ENCODE assay signal across 21 cellular contexts in the genomic region with DNA sequence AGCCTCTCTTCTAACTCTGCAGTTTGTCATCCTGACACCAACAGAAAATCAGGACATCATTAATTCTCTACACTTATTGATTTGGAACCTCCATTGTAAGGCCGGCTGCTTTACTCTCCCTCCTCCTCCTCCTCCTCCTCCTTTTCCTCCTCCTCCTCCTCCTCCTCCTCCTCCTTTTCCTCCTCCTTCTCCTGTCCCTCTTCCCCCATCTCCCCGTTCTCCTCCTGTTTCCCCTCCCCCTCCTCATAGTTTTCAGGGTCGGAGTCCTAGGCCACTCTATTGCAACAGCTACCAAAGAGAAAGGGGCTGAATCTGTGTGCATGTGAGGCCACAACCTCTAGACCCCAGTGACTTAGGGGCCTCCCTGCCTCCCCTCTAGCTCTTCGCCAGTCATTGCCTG.
DNase-seq lines count a peak whose midpoint lies in the region; ATAC-seq and TF ChIP-seq lines count a peak whose summit lies in the region.
"Had no signal": no experiment of that assay in that cellular context is flagged by ENCODE, and none has a peak within 500 bp of the region (broad histone marks: within the 10 kb centered on the region; RNA-seq: fewer than 3 reads in every experiment).

No MANE protein-coding gene starts in this region.

- no peaks in the 10 kb centered on the region for H3K79me2 ChIP-seq in neural progenitor cell (ENCODE audit: low read depth)

- no peak for TF ChIP-seq POLR2A in uterus (IDR thresholded peaks at IDR 0.05)

- in situ Hi-C loops in brain microvascular endothelial cell (cut with HindIII; ENCODE audit: low pct_ligation_motif_present, low sequenced_read_pairs) = no loop called here

- no peak overlapping the region for H3K4me2 ChIP-seq in neural progenitor cell
- H3K4me2 ChIP-seq: BLaER1, KMS-11 had no signal

- TF ChIP-seq CTCF in HFFc6 (IDR thresholded peaks at IDR 0.05) (no peak), brain microvascular endothelial cell (IDR thresholded peaks at IDR 0.05; ENCODE audit: low read depth, low read length, missing control alignments) (no peak), neural progenitor cell (IDR thresholded peaks at IDR 0.05) (no peak), uterus (IDR thresholded peaks at IDR 0.05) (no peak)

- peak overlapping the region; percentile 87 for H3K27ac Mint-ChIP-seq in HFFc6
- no peak overlapping the region for H3K27ac Mint-ChIP-seq in neural progenitor cell
- H3K27ac Mint-ChIP-seq: activated naive CD8-positive, alpha-beta T cell; activated T-helper 1 cell treated with anti-CD3 and anti-CD28 coated beads, Interleukin-12 subunit alpha, Interleukin-12 subunit beta, Interleukin-2, Interleukin-4 antibody, amounts not matched to agents 30 ng/mL and 10 ng/mL and 1 ng/mL, durations not matched to agents 14 hours and 24 hours and 36 hours; progenitor cell of endocrine pancreas had no signal

- H3K27ac ChIP-seq in brain microvascular endothelial cell = no peak overlapping the region
- peak overlapping the region in 1 of 2 donors; percentile 2 for H3K27ac ChIP-seq in mucosa of rectum (ENCODE audit: low read depth in 2 of 2, low read length in 2 of 2)
- no peak overlapping the region for H3K27ac ChIP-seq in urinary bladder (ENCODE audit: low read depth)
- H3K27ac ChIP-seq in neural progenitor cell = no peak overlapping the region
- H3K27ac ChIP-seq in uterus = no peak overlapping the region
- H3K27ac ChIP-seq: BLaER1, KMS-11 had no signal

- H3K9me3 Mint-ChIP-seq in HFFc6 = no peaks in the 10 kb centered on the region
- no peaks in the 10 kb centered on the region for H3K9me3 Mint-ChIP-seq in neural progenitor cell
- H3K9me3 Mint-ChIP-seq: activated T-helper 1 cell treated with anti-CD3 and anti-CD28 coated beads, Interleukin-12 subunit alpha, Interleukin-12 subunit beta, Interleukin-2, Interleukin-4 antibody, amounts not matched to agents 30 ng/mL and 10 ng/mL and 1 ng/mL, durations not matched to agents 14 hours and 24 hours and 36 hours; brain; nephron had no signal

- H3K4me3 ChIP-seq in brain microvascular endothelial cell (ENCODE audit: low read depth, low read length) = peak overlapping the region; percentile 43
- peak overlapping the region; percentile 42 to 54 for H3K4me3 ChIP-seq in mucosa of rectum (ENCODE audit: low read length in 2 of 2)
- peak overlapping the region; percentile 25 for H3K4me3 ChIP-seq in urinary bladder (ENCODE audit: low read depth, low read length)
- H3K4me3 ChIP-seq in neural progenitor cell = no peak overlapping the region
- H3K4me3 ChIP-seq in uterus = no peak overlapping the region
- H3K4me3 ChIP-seq: BLaER1 had no signal

- WGBS in urinary bladder = 72% methylated on average over 4 of the region's 4 CpGs

- H3K4me3 Mint-ChIP-seq in HFFc6 = peak overlapping the region; percentile 87
- no peak overlapping the region for H3K4me3 Mint-ChIP-seq in neural progenitor cell
- H3K4me3 Mint-ChIP-seq: activated naive CD8-positive, alpha-beta T cell; activated T-helper 1 cell treated with anti-CD3 and anti-CD28 coated beads, Interleukin-12 subunit alpha, Interleukin-12 subunit beta, Interleukin-2, Interleukin-4 antibody, amounts not matched to agents 30 ng/mL and 10 ng/mL and 1 ng/mL, durations not matched to agents 14 hours and 24 hours and 36 hours; brain; nephron had no signal

- H2AFZ ChIP-seq in neural progenitor cell (replicated peaks) = no peak overlapping the region

- intact Hi-C loops in uterus (cut with DNase I; ENCODE audit: low total_unique reads) = no loop called here

- no peaks in the 10 kb centered on the region for H4K20me1 ChIP-seq in neural progenitor cell (ENCODE audit: low read depth)
- H4K20me1 ChIP-seq: BLaER1 had no signal

- H3K27me3 Mint-ChIP-seq in HFFc6 (ENCODE audit: insufficient read depth) (peaks cover 2% of the 10 kb centered on the region; the same call in 1 of the 2 replicates), neural progenitor cell (ENCODE audit: insufficient read depth, low read depth) (peaks cover 3% of the 10 kb centered on the region)
- H3K27me3 Mint-ChIP-seq: brain had no signal

- ATAC-seq in GM18517 (IDR thresholded peaks at IDR 0.05; ENCODE audit: unreplicated experiment) = no peak

- H3K4me1 Mint-ChIP-seq in HFFc6 (ENCODE audit: low read depth) (peaks cover 46% of the 10 kb centered on the region), neural progenitor cell (peaks cover 18% of the 10 kb centered on the region)
- H3K4me1 Mint-ChIP-seq: nephron had no signal

- H3K36me3 Mint-ChIP-seq in HFFc6 (ENCODE audit: low read depth) = peaks cover 8% of the 10 kb centered on the region; the same call in 1 of the 2 replicates
- H3K36me3 Mint-ChIP-seq in neural progenitor cell = no peaks in the 10 kb centered on the region
- H3K36me3 Mint-ChIP-seq: activated naive CD8-positive, alpha-beta T cell; brain had no signal

- H3K36me3 ChIP-seq in brain microvascular endothelial cell (replicated peaks) (no peaks in the 10 kb centered on the region), mucosa of rectum (ENCODE audit: control insufficient read depth in 2 of 2, insufficient read depth in 2 of 2, low read length in 2 of 2) (no peaks in the 10 kb centered on the region), urinary bladder (ENCODE audit: insufficient read depth) (no peaks in the 10 kb centered on the region), neural progenitor cell (no peaks in the 10 kb centered on the region), uterus (no peaks in the 10 kb centered on the region)
- H3K36me3 ChIP-seq: BLaER1, gastroesophageal sphincter had no signal

- H3K27me3 ChIP-seq in brain microvascular endothelial cell (replicated peaks) (no peaks in the 10 kb centered on the region), mucosa of rectum (ENCODE audit: control insufficient read depth in 2 of 2, insufficient read depth in 2 of 2, low read length in 2 of 2) (no peaks in the 10 kb centered on the region), neural progenitor cell (no peaks in the 10 kb centered on the region), uterus (no peaks in the 10 kb centered on the region)
- H3K27me3 ChIP-seq: BLaER1, gastroesophageal sphincter had no signal

- DNase-seq in HFFc6 = no peak
- no peak for DNase-seq in brain microvascular endothelial cell
- DNase-seq in neural progenitor cell (ENCODE audit: low spot score) = no peak
- DNase-seq in uterus = no peak
- DNase-seq: GDM1; kidney glomerular epithelial cell; NCI-H1048; NCI-H2081; NCI-H510A; stimulated activated CD4-positive, alpha-beta T cell treated with anti-CD3 and anti-CD28 coated beads, Interleukin-4, amount 100 ng/mL, for 1 hour had no signal

- H3K9me3 ChIP-seq in mucosa of rectum (ENCODE audit: control insufficient read depth in 2 of 2, low read length in 2 of 2) (no peaks in the 10 kb centered on the region), neural progenitor cell (ENCODE audit: low read depth) (no peaks in the 10 kb centered on the region), uterus (no peaks in the 10 kb centered on the region)
- H3K9me3 ChIP-seq: BLaER1, gastroesophageal sphincter had no signal

- H3K4me1 ChIP-seq in mucosa of rectum (ENCODE audit: control insufficient read depth in 2 of 2, insufficient read depth in 2 of 2, low read length in 2 of 2) (peaks cover 5% of the 10 kb centered on the region in 2 donors), urinary bladder (ENCODE audit: insufficient read depth) (no peaks in the 10 kb centered on the region), neural progenitor cell (no peaks in the 10 kb centered on the region), uterus (no peaks in the 10 kb centered on the region)

- H3K9ac ChIP-seq in mucosa of rectum (ENCODE audit: low read depth in 1 of 2, low read length in 2 of 2) = no peak overlapping the region
- H3K9ac ChIP-seq in neural progenitor cell = no peak overlapping the region
- H3K9ac ChIP-seq: BLaER1, KMS-11 had no signal

- H3F3A ChIP-seq in neural progenitor cell (ENCODE audit: low read depth) = no peaks in the 10 kb centered on the region

Comparison
In these comparisons a context has a peak if more than half of its experiments do, and no peak if none do; other contexts are left out.
1. H3K4me3 ChIP-seq: peak in brain microvascular endothelial cell (single experiment), mucosa of rectum (2 of 2) and urinary bladder (single experiment); none in neural progenitor cell (single experiment) and uterus (0 of 2).